ENCODE assay signal across 24 cellular contexts in the genomic region with DNA sequence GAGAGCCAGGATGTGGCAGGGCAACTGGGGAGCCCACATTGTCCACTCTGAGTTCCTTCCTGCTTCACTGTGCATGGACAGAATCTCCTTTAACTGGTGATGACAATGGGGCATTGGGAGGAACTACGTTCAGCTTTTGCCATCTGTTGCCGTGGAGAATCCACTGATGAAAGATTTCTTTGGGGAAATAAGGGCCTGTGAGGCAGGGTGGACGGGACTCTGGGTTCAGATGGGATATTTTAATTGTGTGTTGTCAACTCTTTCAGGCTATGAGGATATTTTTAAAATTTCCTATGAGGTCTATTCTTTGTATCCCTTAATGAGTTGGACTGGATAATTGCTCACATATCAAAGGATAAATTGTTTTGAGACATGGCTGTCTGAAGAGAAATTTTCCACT.
"Had no signal": no experiment of that assay in that cellular context is flagged by ENCODE, and none has a peak within 500 bp of the region (broad histone marks: within the 10 kb centered on the region; RNA-seq: fewer than 3 reads in every experiment).

No MANE protein-coding gene starts in this region.

- FAIRE-seq: frontal cortex, islet of Langerhans had no signal

- H3K9me3 ChIP-seq: vagina had no signal

- DNase-seq: activated CD4-positive, alpha-beta T cell treated with anti-CD3 and anti-CD28 coated beads for 4 hours; activated CD4-positive, alpha-beta T cell treated with anti-CD3 and anti-CD28 coated beads, Interleukin-2, amount 50 U/mL, for 48 hours; activated CD4-positive, CD25-positive, alpha-beta regulatory T cell; activated CD8-positive, alpha-beta memory T cell treated with anti-CD3 and anti-CD28 coated beads, Interleukin-2, amount 50 U/mL, for 48 hours; activated naive CD4-positive, alpha-beta T cell treated with Interleukin-2 at 50 U/mL for 16 hours; activated naive CD8-positive, alpha-beta T cell treated with anti-CD3 and anti-CD28 coated beads for 36 hours; activated T-cell treated with anti-CD3 and anti-CD28 coated beads, Interleukin-2, amount 50 U/mL, for 4 hours; effector CD8-positive, alpha-beta T cell; erythroblast; left ventricle myocardium superior; naive thymus-derived CD8-positive, alpha-beta T cell; right cardiac atrium; stimulated activated CD4-positive, alpha-beta T cell treated with anti-CD3 and anti-CD28 coated beads, Interleukin-12 subunit alpha, Interleukin-12 subunit beta, amount 100 ng/mL, for 4 hours; stimulated activated CD4-positive, alpha-beta T cell treated with anti-CD3 and anti-CD28 coated beads, Interleukin-4, amount 100 ng/mL, for 4 hours; SW 1271; T-helper 17 cell had no signal

- H3K27ac ChIP-seq: cardiac muscle cell, vagina had no signal

- H3K36me3 Mint-ChIP-seq: activated naive CD8-positive, alpha-beta T cell treated with anti-CD3 and anti-CD28 coated beads for 36 hours; memory B cell; naive thymus-derived CD8-positive, alpha-beta T cell had no signal

- H3K36me3 ChIP-seq: cardiac muscle cell, vagina had no signal

- H3K4me3 ChIP-seq: cardiac muscle cell, vagina had no signal

- H3K9me3 Mint-ChIP-seq: activated naive CD8-positive, alpha-beta T cell treated with anti-CD3 and anti-CD28 coated beads for 36 hours; activated T-cell treated with anti-CD3 and anti-CD28 coated beads, Interleukin-2, amount 50 U/mL, for 4 hours; memory B cell; naive thymus-derived CD8-positive, alpha-beta T cell; stimulated activated naive CD8-positive, alpha-beta T cell treated with anti-CD3 and anti-CD28 coated beads, Interleukin-15, Interleukin-2, amounts not matched to agents 100 ng/mL and 50 ng/mL, for 24 hours; type B pancreatic cell had no signal

- H3K27me3 ChIP-seq: cardiac muscle cell, vagina had no signal

- H3K4me3 Mint-ChIP-seq: activated naive CD8-positive, alpha-beta T cell treated with anti-CD3 and anti-CD28 coated beads for 36 hours; activated T-cell treated with anti-CD3 and anti-CD28 coated beads, Interleukin-2, amount 50 U/mL, for 4 hours; memory B cell; naive thymus-derived CD8-positive, alpha-beta T cell; stimulated activated naive CD8-positive, alpha-beta T cell treated with anti-CD3 and anti-CD28 coated beads, Interleukin-15, Interleukin-2, amounts not matched to agents 100 ng/mL and 50 ng/mL, for 24 hours; T-helper 17 cell; type B pancreatic cell had no signal

- H3K27ac Mint-ChIP-seq: activated naive CD8-positive, alpha-beta T cell treated with anti-CD3 and anti-CD28 coated beads for 36 hours; memory B cell; naive thymus-derived CD8-positive, alpha-beta T cell; progenitor cell of endocrine pancreas; stimulated activated naive CD8-positive, alpha-beta T cell treated with anti-CD3 and anti-CD28 coated beads, Interleukin-15, Interleukin-2, amounts not matched to agents 100 ng/mL and 50 ng/mL, for 24 hours; T-helper 17 cell; type B pancreatic cell had no signal
